In the genomic region with DNA sequence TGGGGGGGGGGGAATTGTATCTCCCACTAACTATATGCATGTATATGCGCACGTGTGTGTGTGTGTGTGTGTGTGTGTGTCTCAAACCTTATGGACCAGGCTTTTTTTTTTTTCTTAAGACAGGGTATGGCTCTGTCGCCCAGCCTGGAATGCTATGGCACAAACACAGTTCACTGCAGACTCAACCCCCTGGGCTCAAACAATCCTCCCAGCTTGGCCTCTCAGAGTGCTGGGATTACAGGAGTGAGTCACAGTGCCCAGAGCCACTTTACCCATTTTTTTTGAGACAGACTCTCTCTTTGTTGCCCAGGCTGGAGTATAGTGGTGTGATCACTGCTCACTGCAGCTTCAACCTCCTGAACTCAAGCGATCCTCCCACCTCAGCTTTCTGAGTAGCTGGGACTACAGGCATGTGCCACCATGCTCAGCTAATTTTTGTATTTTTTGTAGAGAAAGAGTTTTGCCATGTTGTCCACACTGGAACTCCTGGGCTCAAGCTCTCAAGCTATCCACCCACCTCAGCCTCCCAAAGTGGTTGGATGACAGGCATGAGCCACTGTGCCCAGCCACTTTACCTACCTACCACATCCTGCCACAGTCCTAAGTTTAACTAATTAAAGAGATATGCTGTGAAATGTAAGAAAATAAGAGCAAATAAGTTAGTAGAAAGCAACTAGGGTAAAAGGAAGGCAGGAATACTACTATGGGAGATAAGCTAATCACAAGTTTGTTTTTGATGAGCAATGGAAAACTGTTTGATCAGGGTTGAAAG, we compare ENCODE assay signal across 8 cellular contexts. TPM values are rescaled to one million over a fixed set of nuclear protein-coding genes. Genes with fewer than 3 reads are reported as not detected.
DNase-seq lines count a peak whose midpoint lies in the region; ATAC-seq and TF ChIP-seq lines count a peak whose summit lies in the region.

No MANE protein-coding gene starts in this region.

- H3K4me3 ChIP-seq in subcutaneous abdominal adipose tissue (ENCODE audit: low read depth in 1 of 5, low read length in 5 of 5): peak overlapping the region in 2 of 5 donors; percentile 4 to 92

- H3K27me3 Mint-ChIP-seq in activated naive CD4-positive, alpha-beta T cell treated with anti-CD3 and anti-CD28 coated beads, Interleukin-2, amount 50 U/mL, for 24 hours: no peaks in the 10 kb centered on the region
- no peaks in the 10 kb centered on the region; the same call in 1 of the 2 replicates for H3K27me3 Mint-ChIP-seq in WTC11 (ENCODE audit: low read depth)

- DNase-seq in activated naive CD4-positive, alpha-beta T cell treated with anti-CD3 and anti-CD28 coated beads, Interleukin-2, amount 50 U/mL, for 16 hours: no peak
- DNase-seq in WTC11 (ENCODE audit: low spot score) (no peak), glomerular visceral epithelial cell (ENCODE audit: extremely low spot score) (peak; percentile 74), DMS 273 treated with DMSO at 0.1 percent for 48 hours (lab: John Stamatoyannopoulos, UW) (no peak)

- H3K27ac ChIP-seq in subcutaneous abdominal adipose tissue (ENCODE audit: low read depth, low read length): peak overlapping the region; percentile 95

- no peak for ATAC-seq in WTC11
- ATAC-seq in HG03460 (IDR thresholded peaks at IDR 0.05; ENCODE audit: unreplicated experiment): no peak
- no peak for ATAC-seq in GM18907 (IDR thresholded peaks at IDR 0.05; ENCODE audit: unreplicated experiment)

- H3K36me3 Mint-ChIP-seq in activated naive CD4-positive, alpha-beta T cell treated with anti-CD3 and anti-CD28 coated beads, Interleukin-2, amount 50 U/mL, for 24 hours: peaks cover 4% of the 10 kb centered on the region
- H3K36me3 Mint-ChIP-seq in WTC11: peaks cover 19% of the 10 kb centered on the region

- peaks cover 0 to 6% (median 0%) of the 10 kb centered on the region in 5 donors for H3K36me3 ChIP-seq in subcutaneous abdominal adipose tissue (ENCODE audit: control insufficient read depth in 5 of 5, insufficient read depth in 5 of 5, low read length in 5 of 5)

- no peaks in the 10 kb centered on the region for H3K9me3 ChIP-seq in subcutaneous abdominal adipose tissue (ENCODE audit: control insufficient read depth in 5 of 5, low read length in 5 of 5)

- peak overlapping the region in 1 of 5 donors; percentile 62 for H3K9ac ChIP-seq in subcutaneous abdominal adipose tissue (ENCODE audit: low read length in 5 of 5)

- peaks cover 46% of the 10 kb centered on the region for H3K4me1 Mint-ChIP-seq in activated naive CD4-positive, alpha-beta T cell treated with anti-CD3 and anti-CD28 coated beads, Interleukin-2, amount 50 U/mL, for 24 hours
- peaks cover 24% of the 10 kb centered on the region for H3K4me1 Mint-ChIP-seq in WTC11

- no peaks in the 10 kb centered on the region for H3K9me3 Mint-ChIP-seq in activated naive CD4-positive, alpha-beta T cell treated with anti-CD3 and anti-CD28 coated beads, Interleukin-2, amount 50 U/mL, for 24 hours
- H3K9me3 Mint-ChIP-seq in WTC11: peaks cover 5% of the 10 kb centered on the region

- H3K27ac Mint-ChIP-seq in activated naive CD4-positive, alpha-beta T cell treated with anti-CD3 and anti-CD28 coated beads, Interleukin-2, amount 50 U/mL, for 24 hours: peak overlapping the region; percentile 80
- peak overlapping the region; percentile 36; the same call in 1 of the 2 replicates for H3K27ac Mint-ChIP-seq in WTC11

- H3K4me3 Mint-ChIP-seq in activated naive CD4-positive, alpha-beta T cell treated with anti-CD3 and anti-CD28 coated beads, Interleukin-2, amount 50 U/mL, for 24 hours: peak overlapping the region; percentile 97
- H3K4me3 Mint-ChIP-seq in WTC11: peak overlapping the region; percentile 96

- POLR2A ChIA-PET in WTC11 (lab: Charles Lee): interaction anchor here (0.6 kb wide), 2 partner anchors 62 to 85 kb away, joined by 3 to 8 read pairs; no protein-coding TSS in a partner anchor

- H3K27me3 ChIP-seq in subcutaneous abdominal adipose tissue (ENCODE audit: control insufficient read depth in 5 of 5, insufficient read depth in 4 of 5, low read length in 5 of 5): no peaks in the 10 kb centered on the region

- H3K4me1 ChIP-seq in subcutaneous abdominal adipose tissue (ENCODE audit: control insufficient read depth in 5 of 5, insufficient read depth in 5 of 5, low read length in 5 of 5): peaks cover 0 to 35% (median 22%) of the 10 kb centered on the region in 5 donors

- no peak for TF ChIP-seq CTCF in WTC11 (IDR thresholded peaks at IDR 0.05)

- CTCF ChIA-PET in WTC11 (lab: Charles Lee): interaction anchor here (1.3 to 1.6 kb wide), 2 partner anchors 66 to 228 kb away, joined by 3 read pairs; a partner anchor contains a TSS

TF ChIP-seq in WTC11, 78 proteins besides CTCF, POLR2A, EP300 and RAD21:
- no peak for TF ChIP-seq TCF7 (CRISPR knock-in tag; IDR thresholded peaks at IDR 0.05; ENCODE audit: low read depth)
- TF ChIP-seq, protein P1, sequence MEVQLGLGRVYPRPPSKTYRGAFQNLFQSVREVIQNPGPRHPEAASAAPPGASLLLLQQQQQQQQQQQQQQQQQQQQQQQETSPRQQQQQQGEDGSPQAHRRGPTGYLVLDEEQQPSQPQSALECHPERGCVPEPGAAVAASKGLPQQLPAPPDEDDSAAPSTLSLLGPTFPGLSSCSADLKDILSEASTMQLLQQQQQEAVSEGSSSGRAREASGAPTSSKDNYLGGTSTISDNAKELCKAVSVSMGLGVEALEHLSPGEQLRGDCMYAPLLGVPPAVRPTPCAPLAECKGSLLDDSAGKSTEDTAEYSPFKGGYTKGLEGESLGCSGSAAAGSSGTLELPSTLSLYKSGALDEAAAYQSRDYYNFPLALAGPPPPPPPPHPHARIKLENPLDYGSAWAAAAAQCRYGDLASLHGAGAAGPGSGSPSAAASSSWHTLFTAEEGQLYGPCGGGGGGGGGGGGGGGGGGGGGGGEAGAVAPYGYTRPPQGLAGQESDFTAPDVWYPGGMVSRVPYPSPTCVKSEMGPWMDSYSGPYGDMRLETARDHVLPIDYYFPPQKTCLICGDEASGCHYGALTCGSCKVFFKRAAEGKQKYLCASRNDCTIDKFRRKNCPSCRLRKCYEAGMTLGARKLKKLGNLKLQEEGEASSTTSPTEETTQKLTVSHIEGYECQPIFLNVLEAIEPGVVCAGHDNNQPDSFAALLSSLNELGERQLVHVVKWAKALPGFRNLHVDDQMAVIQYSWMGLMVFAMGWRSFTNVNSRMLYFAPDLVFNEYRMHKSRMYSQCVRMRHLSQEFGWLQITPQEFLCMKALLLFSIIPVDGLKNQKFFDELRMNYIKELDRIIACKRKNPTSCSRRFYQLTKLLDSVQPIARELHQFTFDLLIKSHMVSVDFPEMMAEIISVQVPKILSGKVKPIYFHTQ (CRISPR knock-in tag; IDR thresholded peaks at IDR 0.05): no peak
- TF ChIP-seq, protein P2, sequence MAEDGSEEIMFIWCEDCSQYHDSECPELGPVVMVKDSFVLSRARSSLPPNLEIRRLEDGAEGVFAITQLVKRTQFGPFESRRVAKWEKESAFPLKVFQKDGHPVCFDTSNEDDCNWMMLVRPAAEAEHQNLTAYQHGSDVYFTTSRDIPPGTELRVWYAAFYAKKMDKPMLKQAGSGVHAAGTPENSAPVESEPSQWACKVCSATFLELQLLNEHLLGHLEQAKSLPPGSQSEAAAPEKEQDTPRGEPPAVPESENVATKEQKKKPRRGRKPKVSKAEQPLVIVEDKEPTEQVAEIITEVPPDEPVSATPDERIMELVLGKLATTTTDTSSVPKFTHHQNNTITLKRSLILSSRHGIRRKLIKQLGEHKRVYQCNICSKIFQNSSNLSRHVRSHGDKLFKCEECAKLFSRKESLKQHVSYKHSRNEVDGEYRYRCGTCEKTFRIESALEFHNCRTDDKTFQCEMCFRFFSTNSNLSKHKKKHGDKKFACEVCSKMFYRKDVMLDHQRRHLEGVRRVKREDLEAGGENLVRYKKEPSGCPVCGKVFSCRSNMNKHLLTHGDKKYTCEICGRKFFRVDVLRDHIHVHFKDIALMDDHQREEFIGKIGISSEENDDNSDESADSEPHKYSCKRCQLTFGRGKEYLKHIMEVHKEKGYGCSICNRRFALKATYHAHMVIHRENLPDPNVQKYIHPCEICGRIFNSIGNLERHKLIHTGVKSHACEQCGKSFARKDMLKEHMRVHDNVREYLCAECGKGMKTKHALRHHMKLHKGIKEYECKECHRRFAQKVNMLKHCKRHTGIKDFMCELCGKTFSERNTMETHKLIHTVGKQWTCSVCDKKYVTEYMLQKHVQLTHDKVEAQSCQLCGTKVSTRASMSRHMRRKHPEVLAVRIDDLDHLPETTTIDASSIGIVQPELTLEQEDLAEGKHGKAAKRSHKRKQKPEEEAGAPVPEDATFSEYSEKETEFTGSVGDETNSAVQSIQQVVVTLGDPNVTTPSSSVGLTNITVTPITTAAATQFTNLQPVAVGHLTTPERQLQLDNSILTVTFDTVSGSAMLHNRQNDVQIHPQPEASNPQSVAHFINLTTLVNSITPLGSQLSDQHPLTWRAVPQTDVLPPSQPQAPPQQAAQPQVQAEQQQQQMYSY (CRISPR knock-in tag; IDR thresholded peaks at IDR 0.05): no peak
- no peak for TF ChIP-seq CREM (CRISPR knock-in tag; IDR thresholded peaks at IDR 0.05)
- TF ChIP-seq JAZF1 (CRISPR knock-in tag; IDR thresholded peaks at IDR 0.05): no peak
- no peak for TF ChIP-seq NR2C2 (CRISPR knock-in tag; IDR thresholded peaks at IDR 0.05)
- TF ChIP-seq ZNF232 (CRISPR knock-in tag; IDR thresholded peaks at IDR 0.05): no peak
- TF ChIP-seq SP1 (CRISPR knock-in tag; conservative IDR thresholded peaks at IDR 0.05): no peak
- no peak for TF ChIP-seq NFYB (CRISPR knock-in tag; conservative IDR thresholded peaks at IDR 0.05; ENCODE audit: low read depth)
- TF ChIP-seq SMAD4 (CRISPR knock-in tag; IDR thresholded peaks at IDR 0.05): no peak
- TF ChIP-seq, protein P3, sequence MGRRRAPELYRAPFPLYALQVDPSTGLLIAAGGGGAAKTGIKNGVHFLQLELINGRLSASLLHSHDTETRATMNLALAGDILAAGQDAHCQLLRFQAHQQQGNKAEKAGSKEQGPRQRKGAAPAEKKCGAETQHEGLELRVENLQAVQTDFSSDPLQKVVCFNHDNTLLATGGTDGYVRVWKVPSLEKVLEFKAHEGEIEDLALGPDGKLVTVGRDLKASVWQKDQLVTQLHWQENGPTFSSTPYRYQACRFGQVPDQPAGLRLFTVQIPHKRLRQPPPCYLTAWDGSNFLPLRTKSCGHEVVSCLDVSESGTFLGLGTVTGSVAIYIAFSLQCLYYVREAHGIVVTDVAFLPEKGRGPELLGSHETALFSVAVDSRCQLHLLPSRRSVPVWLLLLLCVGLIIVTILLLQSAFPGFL (CRISPR knock-in tag; IDR thresholded peaks at IDR 0.05; ENCODE audit: borderline replicate concordance): no peak
- no peak for TF ChIP-seq NFE2L1 (CRISPR knock-in tag; IDR thresholded peaks at IDR 0.05)
- no peak for TF ChIP-seq GRHL2 (CRISPR knock-in tag; IDR thresholded peaks at IDR 0.05; ENCODE audit: insufficient replicate concordance, severe bottlenecking)
TF ChIP-seq in WTC11: peak in this region for 0.

RNA-seq across cellular contexts. Expression of a gene that starts 2.4 kb away (rescaled TPM):
- 10.1 to 10.7 TPM (median 10.3 TPM) in 3 replicates for total RNA-seq in WTC11 (2021)
